In genomic region chr5:125059255-125060050, GRCh38 we compare ENCODE assay signal across 16 cellular contexts.
DNase-seq lines count a peak whose midpoint lies in the region; ATAC-seq and TF ChIP-seq lines count a peak whose summit lies in the region.
"Had no signal": no experiment of that assay in that cellular context is flagged by ENCODE, and none has a peak within 500 bp of the region (broad histone marks: within the 10 kb centered on the region; RNA-seq: fewer than 3 reads in every experiment).

No MANE protein-coding gene starts in this region.

- ATAC-seq in HG02623 (IDR thresholded peaks at IDR 0.05; ENCODE audit: unreplicated experiment) = no peak
- ATAC-seq: activated T-cell treated with anti-CD3 and anti-CD28 coated beads, Interleukin-2, amount 50 U/mL, for 4 hours; CD8-positive, alpha-beta T cell had no signal

- no peaks in the 10 kb centered on the region for H3K79me2 ChIP-seq in OCI-LY7 (ENCODE audit: insufficient read depth, low read depth, low read length)

- H2AFZ ChIP-seq in OCI-LY7 (ENCODE audit: low read length) = peak overlapping the region; percentile 24; the same call in 1 of the 2 replicates

- no peak overlapping the region for H3K4me3 ChIP-seq in OCI-LY7 (ENCODE audit: low read depth, low read length, poor library complexity, severe bottlenecking)
- H3K4me3 ChIP-seq in fibroblast of villous mesenchyme (ENCODE audit: low read depth, low read length) = no peak overlapping the region
- H3K4me3 ChIP-seq: adrenal gland, upper lobe of left lung had no signal

- TF ChIP-seq CTCF in OCI-LY7 (conservative IDR thresholded peaks at IDR 0.05; ENCODE audit: low read length) (no peak), fibroblast of villous mesenchyme (IDR thresholded peaks at IDR 0.05; ENCODE audit: insufficient read depth, low read depth, low read length) (no peak)

- H3K9me2 ChIP-seq in OCI-LY7 (ENCODE audit: insufficient read depth, low read length) = no peaks in the 10 kb centered on the region

- peaks cover 14% of the 10 kb centered on the region for H3K4me1 ChIP-seq in OCI-LY7 (ENCODE audit: insufficient read depth, low read length, poor library complexity, severe bottlenecking)

- no peak overlapping the region for H3K4me2 ChIP-seq in OCI-LY7 (ENCODE audit: low read length)

- no peak overlapping the region for H3K27ac ChIP-seq in OCI-LY7 (ENCODE audit: low read depth, low read length, poor library complexity, severe bottlenecking)
- H3K27ac ChIP-seq: adrenal gland, upper lobe of left lung had no signal

- intact Hi-C loops in OCI-LY7 (cut with micrococcal nuclease; ENCODE audit: unreplicated experiment) = no loop called here

- POLR2A ChIA-PET in OCI-LY7 (lab: Charles Lee) = interaction anchor here (0.6 to 1.3 kb wide), 5 partner anchors 10 to 770 kb away, joined by 3 to 5 read pairs (median 3); no protein-coding TSS in a partner anchor

- CTCF ChIA-PET in OCI-LY7 (lab: Charles Lee; ENCODE audit: unreplicated experiment) = no interaction called here

- no TSS peak for BruUV-seq in OCI-LY7 (replicated peaks; lab: Mats Ljungman, UMichigan)

- H3K36me3 ChIP-seq in OCI-LY7 (ENCODE audit: insufficient read depth, low read length) = no peaks in the 10 kb centered on the region
- H3K36me3 ChIP-seq: adrenal gland, upper lobe of left lung had no signal

- H4K20me1 ChIP-seq in OCI-LY7 (ENCODE audit: insufficient read depth, low read length) = no peaks in the 10 kb centered on the region

- no peaks in the 10 kb centered on the region; the same call in 1 of the 2 replicates for H3K9me3 ChIP-seq in OCI-LY7 (ENCODE audit: low read length)
- H3K9me3 ChIP-seq: adrenal gland, upper lobe of left lung had no signal

- peak; percentile 8 to 26 for DNase-seq in NCI-H2081 (lab: John Stamatoyannopoulos, UW)
- DNase-seq in NCI-H2081 treated with DMSO at 0.1 percent for 48 hours (lab: John Stamatoyannopoulos, UW) = no peak
- no peak for DNase-seq in OCI-LY7 (ENCODE audit: low spot score)
- peak; percentile 39 for DNase-seq in fibroblast of villous mesenchyme (ENCODE audit: low read depth)
- DNase-seq in renal cortical epithelial cell (ENCODE audit: low read depth) = peak; percentile 67
- no peak for DNase-seq in SW 1271 (lab: John Stamatoyannopoulos, UW)
- DNase-seq in stimulated activated CD4-positive, alpha-beta T cell treated with anti-CD3 and anti-CD28 coated beads, Interleukin-4, amount 100 ng/mL, for 1 hour = no peak
- DNase-seq: 8988T; activated CD4-positive, alpha-beta T cell treated with anti-CD3 and anti-CD28 coated beads for 48 hours; activated T-cell treated with anti-CD3 and anti-CD28 coated beads, Interleukin-2, amount 50 U/mL, for 4 hours; adrenal gland; CD8-positive, alpha-beta T cell; left ventricle myocardium superior; NK-92 treated with Interleukin-12 subunit alpha and Interleukin-12 subunit beta, amount 100 ng/mL, for 24 hours; upper lobe of left lung had no signal

Comparison
In these comparisons a context has a peak if more than half of its experiments do, and no peak if none do; other contexts are left out.
1. DNase-seq: peak in NCI-H2081 (2 of 2), fibroblast of villous mesenchyme (single experiment) and renal cortical epithelial cell (single experiment); none in NCI-H2081 treated with DMSO at 0.1 percent for 48 hours (single experiment), OCI-LY7 (single experiment), SW 1271 (0 of 2) and stimulated activated CD4-positive, alpha-beta T cell treated with anti-CD3 and anti-CD28 coated beads, Interleukin-4, amount 100 ng/mL, for 1 hour (single experiment).